Comparison of ENCODE assay signal across 16 cellular contexts in the genomic region with DNA sequence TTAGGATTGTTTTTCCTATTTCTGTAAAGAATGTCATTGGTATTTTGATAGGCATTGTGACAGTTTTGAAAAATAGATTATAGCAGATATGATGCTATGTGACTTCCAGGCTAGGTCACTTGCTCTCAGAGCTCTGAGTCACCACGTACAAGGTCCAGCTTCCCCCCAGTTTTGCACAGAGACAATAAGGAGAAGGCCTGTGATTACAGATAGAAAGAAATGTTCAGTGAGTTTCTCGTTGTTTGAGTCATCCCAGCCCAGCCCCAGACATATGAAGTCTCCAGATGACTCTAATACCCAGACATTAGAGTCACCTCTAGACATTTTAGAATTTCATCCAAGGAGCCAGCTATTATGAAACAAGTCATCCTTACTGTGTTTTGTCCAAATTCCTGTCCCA.
DNase-seq lines count a peak whose midpoint lies in the region; ATAC-seq and TF ChIP-seq lines count a peak whose summit lies in the region.
"Had no signal": no experiment of that assay in that cellular context is flagged by ENCODE, and none has a peak within 500 bp of the region (broad histone marks: within the 10 kb centered on the region; RNA-seq: fewer than 3 reads in every experiment).

No MANE protein-coding gene starts in this region.

- DNase-seq in GM03348 (ENCODE audit: low spot score), result peak; percentile 87
- DNase-seq in RWPE2 (ENCODE audit: low spot score), result no peak
- DNase-seq in fibroblast of peridontal ligament (ENCODE audit: extremely low read depth), result peak; percentile 23
- no peak for DNase-seq in stimulated activated effector memory CD8-positive, alpha-beta T cell treated with anti-CD3 and anti-CD28 coated beads, Interleukin-12 subunit alpha, Interleukin-12 subunit beta, amount 100 ng/mL, for 72 hours (ENCODE audit: low spot score in 2 of 2)
- DNase-seq in NCI-H1436 treated with DMSO at 0.1 percent for 48 hours (lab: John Stamatoyannopoulos, UW), result no peak
- DNase-seq: activated CD4-positive, alpha-beta T cell treated with anti-CD3 and anti-CD28 coated beads, Interleukin-2, amount 50 U/mL, for 4 hours; body of pancreas; effector memory CD8-positive, alpha-beta T cell; glutamatergic neuron; GOT3; NCI-H1417 had no signal

- H3K9me3 ChIP-seq in RWPE2 (ENCODE audit: severe bottlenecking), result no peaks in the 10 kb centered on the region
- H3K9me3 ChIP-seq: body of pancreas had no signal

- H3K36me3 ChIP-seq in RWPE2 (ENCODE audit: low read depth), result no peaks in the 10 kb centered on the region

- no peaks in the 10 kb centered on the region for H3K36me3 Mint-ChIP-seq in stimulated activated effector memory CD8-positive, alpha-beta T cell treated with anti-CD3 and anti-CD28 coated beads, Interleukin-12 subunit alpha, Interleukin-12 subunit beta, amount 100 ng/mL, for 72 hours

- H3K4me3 Mint-ChIP-seq in stimulated activated effector memory CD8-positive, alpha-beta T cell treated with anti-CD3 and anti-CD28 coated beads, Interleukin-12 subunit alpha, Interleukin-12 subunit beta, amount 100 ng/mL, for 72 hours, result no peak overlapping the region
- H3K4me3 Mint-ChIP-seq: effector memory CD8-positive, alpha-beta T cell had no signal

- TF ChIP-seq CTCF in RWPE2 (IDR thresholded peaks at IDR 0.05; ENCODE audit: poor library complexity, severe bottlenecking), result no peak

- H3K27me3 ChIP-seq in RWPE2 (ENCODE audit: insufficient read depth, poor library complexity, severe bottlenecking), result no peaks in the 10 kb centered on the region
- H3K27me3 ChIP-seq: body of pancreas had no signal

- H3K4me1 Mint-ChIP-seq in stimulated activated effector memory CD8-positive, alpha-beta T cell treated with anti-CD3 and anti-CD28 coated beads, Interleukin-12 subunit alpha, Interleukin-12 subunit beta, amount 100 ng/mL, for 72 hours, result no peaks in the 10 kb centered on the region

- H3K9me3 Mint-ChIP-seq in stimulated activated effector memory CD8-positive, alpha-beta T cell treated with anti-CD3 and anti-CD28 coated beads, Interleukin-12 subunit alpha, Interleukin-12 subunit beta, amount 100 ng/mL, for 72 hours, result no peaks in the 10 kb centered on the region
- H3K9me3 Mint-ChIP-seq: activated T-helper 2 cell treated with anti-CD3 and anti-CD28 coated beads, Interferon-gamma antibody, Interleukin-2, Interleukin-4, amounts not matched to agents 10 μg/mL and 5 μg/mL and 100 μg/mL, durations not matched to agents 14 hours and 24 hours and 36 hours; effector memory CD8-positive, alpha-beta T cell had no signal

- no peak overlapping the region for H3K4me3 ChIP-seq in RWPE2 (ENCODE audit: severe bottlenecking)
- H3K4me3 ChIP-seq: body of pancreas, K562 had no signal

- H3K4me1 ChIP-seq in RWPE2 (ENCODE audit: insufficient read depth, poor library complexity, severe bottlenecking), result peaks cover 6% of the 10 kb centered on the region
- H3K4me1 ChIP-seq: body of pancreas, parathyroid adenoma had no signal

- no peak overlapping the region for H3K27ac Mint-ChIP-seq in stimulated activated effector memory CD8-positive, alpha-beta T cell treated with anti-CD3 and anti-CD28 coated beads, Interleukin-12 subunit alpha, Interleukin-12 subunit beta, amount 100 ng/mL, for 72 hours
- H3K27ac Mint-ChIP-seq: activated T-helper 2 cell treated with anti-CD3 and anti-CD28 coated beads, Interferon-gamma antibody, Interleukin-2, Interleukin-4, amounts not matched to agents 10 μg/mL and 5 μg/mL and 100 μg/mL, durations not matched to agents 14 hours and 24 hours and 36 hours; effector memory CD8-positive, alpha-beta T cell had no signal

- ATAC-seq in RWPE2 (ENCODE audit: low read depth) (peak; percentile 73), GM21367 (IDR thresholded peaks at IDR 0.05; ENCODE audit: unreplicated experiment) (no peak), HG02938 (IDR thresholded peaks at IDR 0.05; ENCODE audit: unreplicated experiment) (no peak)
- ATAC-seq in stimulated activated effector memory CD8-positive, alpha-beta T cell treated with anti-CD3 and anti-CD28 coated beads, Interleukin-12 subunit alpha, Interleukin-12 subunit beta, amount 100 ng/mL, for 72 hours, result peak; percentile 81
- ATAC-seq: body of pancreas; effector memory CD8-positive, alpha-beta T cell; K562 had no signal

- peak overlapping the region; percentile 21 for H3K27ac ChIP-seq in RWPE2 (ENCODE audit: poor library complexity, severe bottlenecking)
- H3K27ac ChIP-seq: body of pancreas, parathyroid adenoma had no signal

Comparison
In these comparisons a context has a peak if more than half of its experiments do, and no peak if none do; other contexts are left out.
1. DNase-seq: peak in GM03348 (single experiment) and fibroblast of peridontal ligament (single experiment); none in RWPE2 (single experiment), stimulated activated effector memory CD8-positive, alpha-beta T cell treated with anti-CD3 and anti-CD28 coated beads, Interleukin-12 subunit alpha, Interleukin-12 subunit beta, amount 100 ng/mL, for 72 hours (0 of 2) and NCI-H1436 treated with DMSO at 0.1 percent for 48 hours (single experiment).
2. ATAC-seq: peak in RWPE2 (single experiment) and stimulated activated effector memory CD8-positive, alpha-beta T cell treated with anti-CD3 and anti-CD28 coated beads, Interleukin-12 subunit alpha, Interleukin-12 subunit beta, amount 100 ng/mL, for 72 hours (single experiment); none in GM21367 (single experiment) and HG02938 (single experiment).